Comparison of ENCODE assay signal across 8 cellular contexts in genomic region chr15:66498501-66499386, GRCh38. TPM values are rescaled to one million over a fixed set of nuclear protein-coding genes. Genes with fewer than 3 reads are reported as not detected.
DNase-seq lines count a peak whose midpoint lies in the region; ATAC-seq and TF ChIP-seq lines count a peak whose summit lies in the region.

No MANE protein-coding gene starts in this region.

- H2AFZ ChIP-seq in neural cell (ENCODE audit: low read depth, low read length), result no peak overlapping the region

- TF ChIP-seq CTCF in neural cell (IDR thresholded peaks at IDR 0.05; ENCODE audit: poor library complexity, severe bottlenecking), result peak; percentile 58

- ATAC-seq in GM19035 (IDR thresholded peaks at IDR 0.05; ENCODE audit: unreplicated experiment), result no peak

- no peak overlapping the region for H3K27ac ChIP-seq in neural cell (ENCODE audit: low read length)

- peaks cover 6% of the 10 kb centered on the region for H3K36me3 ChIP-seq in neural cell (ENCODE audit: insufficient read depth, low read length)

- no peak overlapping the region for H3K4me3 ChIP-seq in neural cell (ENCODE audit: low read length)

- H3K79me2 ChIP-seq in neural cell (replicated peaks; ENCODE audit: insufficient read depth, low read length), result peaks cover 22% of the 10 kb centered on the region

- H3K9me3 ChIP-seq in neural cell (ENCODE audit: low read length), result no peaks in the 10 kb centered on the region

- H3K9me2 ChIP-seq in neural cell (ENCODE audit: insufficient read depth, low read length), result no peaks in the 10 kb centered on the region

- peaks cover 3% of the 10 kb centered on the region for H3F3A ChIP-seq in neural cell (ENCODE audit: insufficient read depth, low read length, poor library complexity, severe bottlenecking)

- peak; percentile 50 for TF ChIP-seq RAD21 in neural cell (conservative IDR thresholded peaks at IDR 0.05)

- no peaks in the 10 kb centered on the region for H3K27me3 ChIP-seq in neural cell (ENCODE audit: insufficient read depth, low read depth, low read length)

- no peaks in the 10 kb centered on the region for H4K20me1 ChIP-seq in neural cell (ENCODE audit: insufficient read depth)

- H3K4me2 ChIP-seq in neural cell (ENCODE audit: low read length), result no peak overlapping the region

- no peak for TF ChIP-seq EP300 in neural cell (conservative IDR thresholded peaks at IDR 0.05; ENCODE audit: poor library complexity, severe bottlenecking)

- no peak overlapping the region for H3K9ac ChIP-seq in neural cell (ENCODE audit: low read length)

- peak; percentile 39 for DNase-seq in activated effector memory CD4-positive, alpha-beta T cell treated with anti-CD3 and anti-CD28 coated beads, Interleukin-2, amount 50 U/mL, for 16 hours
- no peak for DNase-seq in activated effector memory CD4-positive, alpha-beta T cell treated with Interleukin-2 at 50 U/mL for 16 hours
- DNase-seq in NOMO-1 treated with DMSO at 0.1 percent for 48 hours (lab: John Stamatoyannopoulos, UW; ENCODE audit: unreplicated experiment), result peak; percentile 55
- DNase-seq in central memory CD4-positive, alpha-beta T cell, result peak; percentile 50
- no peak for DNase-seq in NCI-H1048 (lab: John Stamatoyannopoulos, UW)
- DNase-seq in stimulated activated CD4-positive, alpha-beta T cell treated with anti-CD3 and anti-CD28 coated beads, Interleukin-12 subunit alpha, Interleukin-12 subunit beta, amount 100 ng/mL, for 4 hours, result no peak

TF ChIP-seq in neural cell, 6 proteins besides CTCF, POLR2A, EP300 and RAD21:
- TF ChIP-seq POLR2AphosphoS5 (IDR thresholded peaks at IDR 0.05) (no peak), REST (IDR thresholded peaks at IDR 0.05; ENCODE audit: borderline replicate concordance) (no peak), EZH2 (IDR thresholded peaks at IDR 0.05; ENCODE audit: borderline replicate concordance, insufficient read depth, low read length, poor library complexity, severe bottlenecking) (no peak), SMC3 (conservative IDR thresholded peaks at IDR 0.05; ENCODE audit: poor library complexity) (peak; percentile 35)

RNA-seq across cellular contexts. Expression of gene SNAPC5, which starts 1.2 kb away (rescaled TPM):
- 57.3 and 62.3 TPM in 2 replicates for polyA plus RNA-seq in neural cell
- 25.6 and 26.8 TPM in 2 replicates for polyA minus RNA-seq in neural cell

RNA-seq across cellular contexts. Expression of gene RPL4, which starts 5.9 kb away (rescaled TPM):
- 3,693 and 3,727 TPM in 2 replicates for polyA plus RNA-seq in neural cell
- 3,067 and 3,144 TPM in 2 replicates for polyA minus RNA-seq in neural cell

RNA-seq across cellular contexts. Expression of gene ZWILCH, which starts 6.4 kb away (rescaled TPM):
- 48.8 and 63.1 TPM in 2 replicates for polyA plus RNA-seq in neural cell
- 46.0 and 52.2 TPM in 2 replicates for polyA minus RNA-seq in neural cell

Comparison
In these comparisons a context has a peak if more than half of its experiments do, and no peak if none do; other contexts are left out.
1. DNase-seq: peak in activated effector memory CD4-positive, alpha-beta T cell treated with anti-CD3 and anti-CD28 coated beads, Interleukin-2, amount 50 U/mL, for 16 hours (single experiment), NOMO-1 treated with DMSO at 0.1 percent for 48 hours (single experiment) and central memory CD4-positive, alpha-beta T cell (single experiment); none in activated effector memory CD4-positive, alpha-beta T cell treated with Interleukin-2 at 50 U/mL for 16 hours (single experiment), NCI-H1048 (single experiment) and stimulated activated CD4-positive, alpha-beta T cell treated with anti-CD3 and anti-CD28 coated beads, Interleukin-12 subunit alpha, Interleukin-12 subunit beta, amount 100 ng/mL, for 4 hours (single experiment).